ENCODE assay signal across 8 cellular contexts in genomic region chr11:2886191-2886894, GRCh38. TPM values are rescaled to one million over a fixed set of nuclear protein-coding genes. Genes with fewer than 3 reads are reported as not detected.
DNase-seq lines count a peak whose midpoint lies in the region; ATAC-seq and TF ChIP-seq lines count a peak whose summit lies in the region.

No MANE protein-coding gene starts in this region.

- H2AFZ ChIP-seq in ACC112 (ENCODE audit: low read length, unreplicated experiment) (no peak overlapping the region), OCI-LY7 (ENCODE audit: low read length) (no peak overlapping the region), neuron (ENCODE audit: low read depth, low read length) (no peak overlapping the region)

- peak; percentile 14 for ATAC-seq in GM18867 (IDR thresholded peaks at IDR 0.05; ENCODE audit: unreplicated experiment)

- POLR2A ChIA-PET in OCI-LY7 (lab: Charles Lee), result interaction anchor here (0.6 kb wide), 1 partner anchor 215 kb away, joined by 3 read pairs; no protein-coding TSS in a partner anchor

- BruUV-seq in OCI-LY7 (replicated peaks; lab: Mats Ljungman, UMichigan), result no TSS peak

- H3K4me3 ChIP-seq in ACC112 (ENCODE audit: low read depth, low read length), result peak overlapping the region; percentile 63; the same call in 1 of the 2 replicates
- H3K4me3 ChIP-seq in OCI-LY7 (ENCODE audit: low read depth, low read length, poor library complexity, severe bottlenecking), result peak overlapping the region; percentile 38
- H3K4me3 ChIP-seq in neuron (ENCODE audit: low read length), result peak overlapping the region; percentile 22

- H3K4me2 ChIP-seq in OCI-LY7 (ENCODE audit: low read length), result peak overlapping the region; percentile 55

- H3K27me3 ChIP-seq in ACC112 (ENCODE audit: insufficient read depth, low read length), result peaks cover 19% of the 10 kb centered on the region
- peaks cover 21% of the 10 kb centered on the region for H3K27me3 ChIP-seq in neuron (ENCODE audit: insufficient read depth, low read length)

- H3K27ac ChIP-seq in ACC112 (ENCODE audit: low read depth, low read length), result no peak overlapping the region
- no peak overlapping the region for H3K27ac ChIP-seq in OCI-LY7 (ENCODE audit: low read depth, low read length, poor library complexity, severe bottlenecking)

- no peaks in the 10 kb centered on the region for H3K9me3 Mint-ChIP-seq in endothelial cell (ENCODE audit: unreplicated experiment)

- peaks cover 8% of the 10 kb centered on the region for H3K4me1 Mint-ChIP-seq in endothelial cell (ENCODE audit: unreplicated experiment)

- peaks cover 19% of the 10 kb centered on the region for H3K27me3 Mint-ChIP-seq in endothelial cell (ENCODE audit: unreplicated experiment)

- peak overlapping the region; percentile 69 for H3K4me3 Mint-ChIP-seq in endothelial cell (ENCODE audit: unreplicated experiment)

- CTCF ChIA-PET in OCI-LY7 (lab: Charles Lee; ENCODE audit: unreplicated experiment), result no interaction called here

- no peaks in the 10 kb centered on the region for H3K9me2 ChIP-seq in OCI-LY7 (ENCODE audit: insufficient read depth, low read length)

- no peaks in the 10 kb centered on the region for H3K9me3 ChIP-seq in OCI-LY7 (ENCODE audit: low read length)
- no peaks in the 10 kb centered on the region for H3K9me3 ChIP-seq in neuron (ENCODE audit: low read length)

- intact Hi-C loops in OCI-LY7 (cut with micrococcal nuclease; ENCODE audit: unreplicated experiment), result loop anchor here (5.0 kb wide), 1 partner anchor 194 kb away; no protein-coding TSS in a partner anchor

- DNase-seq in OCI-LY7 (ENCODE audit: low spot score), result peak; percentile 30
- peak; percentile 67 for DNase-seq in endothelial cell (ENCODE audit: low spot score)
- no peak for DNase-seq in NCI-H2029 (lab: John Stamatoyannopoulos, UW)
- DNase-seq in OCI-M2 (lab: John Stamatoyannopoulos, UW; ENCODE audit: unreplicated experiment), result no peak
- no peak for DNase-seq in activated CD4-positive, alpha-beta T cell treated with anti-CD3 and anti-CD28 coated beads, Interleukin-2, amount 50 U/mL, for 4 hours

- no peaks in the 10 kb centered on the region; the same call in 1 of the 2 replicates for H4K20me1 ChIP-seq in OCI-LY7 (ENCODE audit: insufficient read depth, low read length)

- H3K79me2 ChIP-seq in ACC112 (ENCODE audit: control insufficient read depth, insufficient read depth, low read length, unreplicated experiment) (no peaks in the 10 kb centered on the region), OCI-LY7 (ENCODE audit: insufficient read depth, low read depth, low read length) (no peaks in the 10 kb centered on the region)

- H3K36me3 ChIP-seq in ACC112 (ENCODE audit: insufficient read depth, low read length) (no peaks in the 10 kb centered on the region), OCI-LY7 (ENCODE audit: insufficient read depth, low read length) (no peaks in the 10 kb centered on the region), neuron (ENCODE audit: insufficient read depth, low read length) (no peaks in the 10 kb centered on the region)

- H3K27ac Mint-ChIP-seq in endothelial cell (ENCODE audit: unreplicated experiment), result no peak overlapping the region

- H3K4me1 ChIP-seq in ACC112 (ENCODE audit: control insufficient read depth, insufficient read depth, low read length, unreplicated experiment) (no peaks in the 10 kb centered on the region), OCI-LY7 (ENCODE audit: insufficient read depth, low read length, poor library complexity, severe bottlenecking) (peaks cover 18% of the 10 kb centered on the region), neuron (ENCODE audit: insufficient read depth, low read length) (peaks cover 20% of the 10 kb centered on the region)

- no peaks in the 10 kb centered on the region for H3K36me3 Mint-ChIP-seq in endothelial cell (ENCODE audit: low read depth, unreplicated experiment)

- TF ChIP-seq CTCF in OCI-LY7 (conservative IDR thresholded peaks at IDR 0.05; ENCODE audit: low read length), result no peak
- TF ChIP-seq CTCF in endothelial cell (IDR thresholded peaks at IDR 0.05; ENCODE audit: unreplicated experiment), result no peak

RNA-seq across cellular contexts. Expression of gene CDKN1C, which starts 0.8 kb away (rescaled TPM):
- 0.13 TPM in 1 of 2 replicates, not detected in the other for total RNA-seq in OCI-LY7 (2014; rRNA removed; shearing (Covaris generic))
- total RNA-seq in OCI-LY7 (2022), result 0.55 and 0.59 TPM in 2 replicates
- 25.3 TPM for total RNA-seq in endothelial cell (ENCODE audit: unreplicated experiment)

RNA-seq across cellular contexts. Expression of gene PHLDA2, which starts 42.9 kb away (rescaled TPM):
- total RNA-seq in OCI-LY7 (2014; rRNA removed; shearing (Covaris generic)), result 0.16 and 1.0 TPM in 2 replicates
- total RNA-seq in OCI-LY7 (2022) (0.34 and 0.50 TPM in 2 replicates), endothelial cell (ENCODE audit: unreplicated experiment) (8.1 TPM)

Comparison
In these comparisons a context has a peak if more than half of its experiments do, and no peak if none do; other contexts are left out.
1. DNase-seq: peak in OCI-LY7 (single experiment) and endothelial cell (single experiment); none in NCI-H2029 (single experiment), OCI-M2 (single experiment) and activated CD4-positive, alpha-beta T cell treated with anti-CD3 and anti-CD28 coated beads, Interleukin-2, amount 50 U/mL, for 4 hours (0 of 2).
2. RNA of gene CDKN1C, which starts 0.8 kb away (total RNA-seq): 25.3 TPM in endothelial cell (single experiment); 0.13 to 0.59 TPM in OCI-LY7; every median in the first group is over 10 times any median in the second.
3. Peak in every context shown above with its lines, with median percentiles within 50 percentile points of each other: H3K4me3 ChIP-seq.